ENCODE assay signal across 8 cellular contexts in genomic region chr12:103505371-103506236, GRCh38. TPM values are rescaled to one million over a fixed set of nuclear protein-coding genes. Genes with fewer than 3 reads are reported as not detected.
A peak's percentile ranks its signal among the peaks of the same experiment; 100 is the strongest.
DNase-seq lines count a peak whose midpoint lies in the region; ATAC-seq and TF ChIP-seq lines count a peak whose summit lies in the region.

No MANE protein-coding gene starts in this region.

- no peaks in the 10 kb centered on the region for H3K4me1 ChIP-seq in left ventricle myocardium inferior
- H3K4me1 ChIP-seq in CD8-positive, alpha-beta memory T cell (ENCODE audit: insufficient read depth, low read length), result no peaks in the 10 kb centered on the region

- no peaks in the 10 kb centered on the region for H3K27me3 ChIP-seq in left ventricle myocardium inferior (ENCODE audit: low read depth)
- no peaks in the 10 kb centered on the region for H3K27me3 ChIP-seq in CD8-positive, alpha-beta memory T cell (ENCODE audit: insufficient read depth, low read length, poor library complexity, severe bottlenecking)

- no peak overlapping the region for H3K27ac Mint-ChIP-seq in CD8-positive, alpha-beta memory T cell

- intact Hi-C loops in left ventricle myocardium inferior (cut with micrococcal nuclease), result no loop called here

- no peaks in the 10 kb centered on the region for H3K36me3 ChIP-seq in left ventricle myocardium inferior
- H3K36me3 ChIP-seq in CD8-positive, alpha-beta memory T cell (ENCODE audit: insufficient read depth, low read length), result no peaks in the 10 kb centered on the region

- H3K4me3 Mint-ChIP-seq in CD8-positive, alpha-beta memory T cell, result no peak overlapping the region

- DNase-seq in GM12865 (ENCODE audit: low read depth) (peak; percentile 97), astrocyte of the spinal cord (ENCODE audit: low read depth, low spot score) (peak; percentile 3), left ventricle myocardium inferior (no peak), 8988T (no peak)
- DNase-seq in effector CD8-positive, alpha-beta T cell (lab: John Stamatoyannopoulos, UW), result no peak
- no peak for DNase-seq in CD8-positive, alpha-beta memory T cell

- H3K9me3 Mint-ChIP-seq in CD8-positive, alpha-beta memory T cell, result peaks cover 0 to 2% (median 0%) of the 10 kb centered on the region in 5 donors

- no peak overlapping the region for H3K27ac ChIP-seq in left ventricle myocardium inferior (replicated peaks)
- H3K27ac ChIP-seq in CD8-positive, alpha-beta memory T cell (ENCODE audit: low read depth, low read length), result no peak overlapping the region

- H3K27me3 Mint-ChIP-seq in CD8-positive, alpha-beta memory T cell, result no peaks in the 10 kb centered on the region

- TF ChIP-seq CTCF in GM12865 (IDR thresholded peaks at IDR 0.05; ENCODE audit: insufficient read depth, low read depth, low read length, missing control alignments), result no peak
- no peak for TF ChIP-seq CTCF in astrocyte of the spinal cord (IDR thresholded peaks at IDR 0.05; ENCODE audit: low read depth, low read length)
- no peak for TF ChIP-seq CTCF in left ventricle myocardium inferior (IDR thresholded peaks at IDR 0.05; ENCODE audit: borderline replicate concordance)

- H3K9me3 ChIP-seq in left ventricle myocardium inferior (replicated peaks), result no peaks in the 10 kb centered on the region
- H3K9me3 ChIP-seq in CD8-positive, alpha-beta memory T cell (ENCODE audit: low read length), result no peaks in the 10 kb centered on the region

- peaks cover 0 to 9% (median 4%) of the 10 kb centered on the region in 3 donors for H3K4me1 Mint-ChIP-seq in CD8-positive, alpha-beta memory T cell

- 0 out of 2 replicates have a peak overlapping the region, but pooled peaks have one; percentile 7 for H3K4me3 ChIP-seq in GM12865 (ENCODE audit: low read depth, low read length)
- H3K4me3 ChIP-seq in astrocyte of the spinal cord (ENCODE audit: low read depth, low read length), result no peak overlapping the region
- no peak overlapping the region for H3K4me3 ChIP-seq in left ventricle myocardium inferior
- no peak overlapping the region for H3K4me3 ChIP-seq in CD8-positive, alpha-beta memory T cell (ENCODE audit: low read length)

- H3K36me3 Mint-ChIP-seq in CD8-positive, alpha-beta memory T cell, result no peaks in the 10 kb centered on the region

- POLR2A ChIA-PET in CD8-positive, alpha-beta memory T cell (lab: Charles Lee), result interaction anchor here (0.5 kb wide), 1 partner anchor 21 kb away, joined by 6 read pairs; no protein-coding TSS in a partner anchor

- in situ Hi-C loops in astrocyte of the spinal cord (cut with HindIII; ENCODE audit: low sequenced_read_pairs), result no loop called here

- ATAC-seq in GM19467 (IDR thresholded peaks at IDR 0.05; ENCODE audit: unreplicated experiment) (peak; percentile 93), HG03439 (IDR thresholded peaks at IDR 0.05; ENCODE audit: unreplicated experiment) (peak; percentile 91)

- CTCF ChIA-PET in CD8-positive, alpha-beta memory T cell (lab: Charles Lee), result interaction anchor here (1.5 to 4.5 kb wide), 2 partner anchors 18 to 556 kb away, joined by 3 to 24 read pairs; no protein-coding TSS in a partner anchor

RNA-seq across cellular contexts. Expression of gene C12orf42, which starts 9.8 kb away (rescaled TPM):
- not detected for total RNA-seq in left ventricle myocardium inferior
- total RNA-seq in CD8-positive, alpha-beta memory T cell, result 1 to 10 TPM; 1.2 TPM
- polyA plus RNA-seq in CD8-positive, alpha-beta memory T cell, result 6.8 TPM

Comparison
In these comparisons a context has a peak if more than half of its experiments do, and no peak if none do; other contexts are left out.
1. DNase-seq: peak in GM12865 (single experiment) and astrocyte of the spinal cord (single experiment); none in left ventricle myocardium inferior (single experiment), effector CD8-positive, alpha-beta T cell (single experiment), 8988T (single experiment) and CD8-positive, alpha-beta memory T cell (0 of 5).